ENCODE assay signal across 1 cellular context in genomic region chr2:207811658-207812057, GRCh38.
TF ChIP-seq lines count a peak whose summit lies in the region.
"Not testable (repeated sequence)": the region's sequence is repeated elsewhere in the genome, so short reads cannot be mapped to it uniquely, and the experiment has no call there.

No MANE protein-coding gene starts in this region.

TF ChIP-seq in HepG2, 621 proteins besides CTCF, POLR2A, EP300 and RAD21 (continued from another document and continues in another):
- TF ChIP-seq FOXP4 (CRISPR knock-in tag; IDR thresholded peaks at IDR 0.05) (peak; percentile 33; the same call in 1 of the 2 replicates), TCF12 (CRISPR knock-in tag; IDR thresholded peaks at IDR 0.05) (peak; percentile 58; the same call in 1 of the 2 replicates), BCL3 (CRISPR knock-in tag; IDR thresholded peaks at IDR 0.05) (peak; percentile 79), ZNF598 (CRISPR knock-in tag; IDR thresholded peaks at IDR 0.05; ENCODE audit: borderline replicate concordance) (peak; percentile 66; the same call in 1 of the 2 replicates), ZNF501 (CRISPR knock-in tag; IDR thresholded peaks at IDR 0.05) (peak; percentile 71; the same call in 1 of the 2 replicates), SKI (IDR thresholded peaks at IDR 0.05; ENCODE audit: partially characterized antibody) (peak; percentile 59), ZBTB38 (CRISPR knock-in tag; IDR thresholded peaks at IDR 0.05) (peak; percentile 48; the same call in 1 of the 2 replicates), HNF1A (IDR thresholded peaks at IDR 0.05; ENCODE audit: low read depth) (peak; percentile 48; the same call in 1 of the 2 replicates), HNF1A (CRISPR knock-in tag; IDR thresholded peaks at IDR 0.05; ENCODE audit: borderline replicate concordance) (peak; percentile 89), HINFP (CRISPR knock-in tag; IDR thresholded peaks at IDR 0.05; ENCODE audit: low read depth) (0 out of 2 replicates have a peak, but pooled peaks have one; percentile 40), ERF (CRISPR knock-in tag; IDR thresholded peaks at IDR 0.05) (peak; percentile 17), HNF1B (CRISPR knock-in tag; IDR thresholded peaks at IDR 0.05) (peak; percentile 65), THRA (CRISPR knock-in tag; IDR thresholded peaks at IDR 0.05; ENCODE audit: borderline replicate concordance) (peak; percentile 76; the same call in 1 of the 2 replicates), PITX1 (CRISPR knock-in tag; IDR thresholded peaks at IDR 0.05) (peak; percentile 80), BCL6 (CRISPR knock-in tag; IDR thresholded peaks at IDR 0.05) (peak; percentile 36), ZNF724P (CRISPR knock-in tag; IDR thresholded peaks at IDR 0.05; ENCODE audit: borderline replicate concordance) (peak; percentile 70; the same call in 1 of the 2 replicates), THAP7 (CRISPR knock-in tag; IDR thresholded peaks at IDR 0.05) (0 out of 2 replicates have a peak, but pooled peaks have one; percentile 16), ZNF280D (CRISPR knock-in tag; IDR thresholded peaks at IDR 0.05) (0 out of 2 replicates have a peak, but pooled peaks have one; percentile 37), NCOA2 (CRISPR knock-in tag; IDR thresholded peaks at IDR 0.05) (peak; percentile 56), ZNF609 (CRISPR knock-in tag; IDR thresholded peaks at IDR 0.05; ENCODE audit: borderline replicate concordance) (peak; percentile 31; the same call in 1 of the 2 replicates), ATF3 (CRISPR knock-in tag; IDR thresholded peaks at IDR 0.05) (peak; percentile 62), BRD4 (CRISPR knock-in tag; IDR thresholded peaks at IDR 0.05) (0 out of 2 replicates have a peak, but pooled peaks have one; percentile 29), STAG1 (CRISPR knock-in tag; IDR thresholded peaks at IDR 0.05) (peak; percentile 14), FOSL1 (CRISPR knock-in tag; IDR thresholded peaks at IDR 0.05; ENCODE audit: borderline replicate concordance) (peak; percentile 72; the same call in 1 of the 2 replicates), MYC (CRISPR knock-in tag; IDR thresholded peaks at IDR 0.05; ENCODE audit: borderline replicate concordance) (peak; percentile 47; the same call in 1 of the 2 replicates), TCF7 (IDR thresholded peaks at IDR 0.05; ENCODE audit: low read depth) (0 out of 2 replicates have a peak, but pooled peaks have one; percentile 34), MED1 (CRISPR knock-in tag; IDR thresholded peaks at IDR 0.05) (peak; percentile 78), HDAC2 (CRISPR knock-in tag; IDR thresholded peaks at IDR 0.05) (peak; percentile 31; the same call in 1 of the 2 replicates), GABPA (CRISPR knock-in tag; IDR thresholded peaks at IDR 0.05; ENCODE audit: low read depth) (0 out of 2 replicates have a peak, but pooled peaks have one; percentile 20), SOX6 (CRISPR knock-in tag; IDR thresholded peaks at IDR 0.05) (peak; percentile 56; the same call in 1 of the 2 replicates), LCORL (CRISPR knock-in tag; IDR thresholded peaks at IDR 0.05) (peak; percentile 10; the same call in 1 of the 2 replicates)
- TF ChIP-seq TCF12 (IDR thresholded peaks at IDR 0.05); GABPA (IDR thresholded peaks at IDR 0.05; ENCODE audit: low read depth, low read length); SOX6 (IDR thresholded peaks at IDR 0.05); LCORL (IDR thresholded peaks at IDR 0.05): not testable (repeated sequence)
